Comparison of ENCODE assay signal across 10 cellular contexts in the genomic region with DNA sequence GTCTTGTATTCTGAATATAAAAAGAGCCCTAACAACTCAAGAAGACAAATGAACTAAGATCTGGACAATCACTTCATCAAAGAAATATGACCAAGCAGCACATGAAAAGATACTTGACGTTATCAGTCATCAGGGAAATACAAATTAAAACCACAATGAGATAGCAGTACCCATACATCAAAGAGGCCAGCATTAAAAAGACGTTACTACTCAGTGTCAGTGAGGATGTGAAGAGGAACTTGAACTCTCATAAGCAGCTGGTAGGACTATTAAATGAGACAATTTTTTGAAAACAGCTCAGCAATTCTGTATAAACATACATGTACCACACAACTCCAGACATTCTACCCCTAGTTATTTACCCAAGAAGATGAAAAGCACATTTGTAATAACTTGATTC. TPM values are rescaled to one million over a fixed set of nuclear protein-coding genes. Genes with fewer than 3 reads are reported as not detected.
A peak's percentile ranks its signal among the peaks of the same experiment; 100 is the strongest.
DNase-seq lines count a peak whose midpoint lies in the region; ATAC-seq, FAIRE-seq and TF ChIP-seq lines count a peak whose summit lies in the region.
"Had no signal": no experiment of that assay in that cellular context is flagged by ENCODE, and none has a peak within 500 bp of the region (broad histone marks: within the 10 kb centered on the region; RNA-seq: fewer than 3 reads in every experiment).

No MANE protein-coding gene starts in this region.

- intact Hi-C loops in lower lobe of right lung (cut with DNase I), result no loop called here

- H3K9me3 ChIP-seq in T-helper 17 cell (ENCODE audit: control insufficient read depth, low read length, poor library complexity, severe bottlenecking) (no peaks in the 10 kb centered on the region), lower lobe of right lung (no peaks in the 10 kb centered on the region)

- TF ChIP-seq CTCF in D721Med (IDR thresholded peaks at IDR 0.05; ENCODE audit: insufficient read depth, missing control alignments) (no peak), lower lobe of right lung (IDR thresholded peaks at IDR 0.05) (no peak)

- peaks cover 29% of the 10 kb centered on the region for H3K36me3 ChIP-seq in lower lobe of right lung

- H3K27me3 ChIP-seq in lower lobe of right lung (ENCODE audit: low read depth), result no peaks in the 10 kb centered on the region

- FAIRE-seq in D721Med (lab: Jason Lieb, UNC) (peak; percentile 16), frontal cortex (lab: Jason Lieb, UNC) (no peak)
- FAIRE-seq: bronchial epithelial cell had no signal

- peak overlapping the region; percentile 11 for H3K27ac Mint-ChIP-seq in T-helper 17 cell

- peak overlapping the region; percentile 50 for H3K4me3 Mint-ChIP-seq in T-helper 17 cell

- no peak overlapping the region for H3K4me3 ChIP-seq in lower lobe of right lung

- DNase-seq in D721Med (ENCODE audit: insufficient read length, low spot score), result no peak
- DNase-seq in HCEC 1CT, result peak; percentile 50
- no peak for DNase-seq in T-helper 17 cell
- DNase-seq in lower lobe of right lung, result no peak
- DNase-seq in COLO829 (ENCODE audit: low spot score), result no peak
- DNase-seq in frontal cortex (ENCODE audit: low spot score in 2 of 2), result no peak
- DNase-seq in T1000 (lab: John Stamatoyannopoulos, UW), result no peak

- peaks cover 10% of the 10 kb centered on the region for H3K4me1 ChIP-seq in lower lobe of right lung

- no peaks in the 10 kb centered on the region for H3K27me3 Mint-ChIP-seq in T-helper 17 cell

- H3K27ac ChIP-seq in lower lobe of right lung, result no peak overlapping the region
- H3K27ac ChIP-seq: RWPE1 had no signal

- ATAC-seq in T-helper 17 cell (peak; percentile 95), lower lobe of right lung (peak; percentile 28 to 50), HG02623 (IDR thresholded peaks at IDR 0.05; ENCODE audit: unreplicated experiment) (no peak)

- peaks cover 10% of the 10 kb centered on the region for H3K4me1 Mint-ChIP-seq in T-helper 17 cell

- H3K36me3 Mint-ChIP-seq in T-helper 17 cell (ENCODE audit: low read depth), result no peaks in the 10 kb centered on the region

RNA-seq across cellular contexts. Expression of gene FERMT2, which starts 55.9 kb away (rescaled TPM):
- 1 to 10 TPM in 1 of 2 donors, under 1 TPM in 1; 0.78 to 3.6 TPM for total RNA-seq in T-helper 17 cell
- total RNA-seq in lower lobe of right lung, result 86.0 TPM
- total RNA-seq in frontal cortex, result 75.8 TPM

Comparison
In these comparisons a context has a peak if more than half of its experiments do, and no peak if none do; other contexts are left out.
1. RNA of gene FERMT2, which starts 55.9 kb away (total RNA-seq): 86.0 TPM in lower lobe of right lung (single experiment) and 75.8 TPM in frontal cortex (single experiment); 0.78 to 3.6 TPM in T-helper 17 cell; every median in the first group is over 10 times any median in the second.